Comparison of ENCODE assay signal across 13 cellular contexts in the genomic region with DNA sequence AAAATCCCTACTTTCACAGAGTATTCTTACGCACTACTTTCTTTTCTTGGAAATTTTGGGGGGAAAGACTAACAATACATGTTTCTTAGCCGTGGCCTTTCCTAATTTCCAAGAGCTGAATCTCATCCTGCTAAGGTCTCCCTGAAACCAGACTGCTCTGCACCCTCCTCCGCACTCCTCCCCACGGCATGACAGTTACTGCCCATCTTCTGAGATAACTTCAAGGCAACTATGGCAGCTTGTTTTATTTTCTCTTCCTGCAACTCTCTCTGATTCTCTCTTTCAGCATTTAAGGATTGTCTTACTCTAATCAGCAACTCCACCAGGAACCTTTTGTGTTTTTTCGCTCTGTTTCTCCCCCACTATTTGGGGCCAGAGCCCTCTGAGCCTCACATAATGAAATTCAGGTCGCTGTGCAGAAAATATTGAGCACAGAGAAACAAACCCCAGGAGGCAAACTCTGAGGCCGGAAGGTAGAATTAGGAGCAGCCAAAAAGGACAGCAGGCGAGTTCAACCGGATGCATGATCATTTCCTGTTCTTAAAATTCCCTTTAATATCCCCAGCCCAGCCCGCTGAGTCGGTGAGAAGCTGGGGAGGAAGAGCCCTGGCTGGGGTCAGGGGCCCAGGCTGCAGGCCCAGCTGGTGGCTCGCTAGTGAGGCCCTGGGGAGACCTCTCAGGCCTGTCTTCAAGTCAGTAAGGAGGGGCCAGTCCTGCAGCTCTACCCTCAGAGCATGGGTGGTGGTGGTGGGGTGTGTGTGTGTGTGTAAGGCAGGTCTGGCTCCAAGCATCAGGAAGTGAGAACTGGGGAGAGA.
DNase-seq lines count a peak whose midpoint lies in the region; ATAC-seq and TF ChIP-seq lines count a peak whose summit lies in the region.
"Had no signal": no experiment of that assay in that cellular context is flagged by ENCODE, and none has a peak within 500 bp of the region (broad histone marks: within the 10 kb centered on the region; RNA-seq: fewer than 3 reads in every experiment).

No MANE protein-coding gene starts in this region.

- H3K4me3 Mint-ChIP-seq in T-helper 2 cell treated with Interferon-gamma antibody and Interleukin-4, amounts not matched to agents 5 μg/mL and 100 μg/mL, for 36 hours, result no peak overlapping the region
- H3K4me3 Mint-ChIP-seq: activated naive CD8-positive, alpha-beta T cell treated with anti-CD3 and anti-CD28 coated beads, Interleukin-2, amount 10 ng/mL, durations not matched to agents 7 days and 5 days had no signal

- H3K4me1 Mint-ChIP-seq in T-helper 2 cell treated with Interferon-gamma antibody and Interleukin-4, amounts not matched to agents 5 μg/mL and 100 μg/mL, for 36 hours (ENCODE audit: low read depth), result no peaks in the 10 kb centered on the region

- peak; percentile 34 to 37 for DNase-seq in AML-193 (lab: John Stamatoyannopoulos, UW)
- DNase-seq in MG63, result peak; percentile 80
- peak; percentile 90 for DNase-seq in brain microvascular endothelial cell
- peak; percentile 19 for DNase-seq in medulla oblongata (ENCODE audit: extremely low spot score)
- no peak for DNase-seq in T-helper 2 cell treated with Interferon-gamma antibody and Interleukin-4, amounts not matched to agents 5 μg/mL and 100 μg/mL, for 36 hours (ENCODE audit: low spot score)
- DNase-seq: activated naive CD8-positive, alpha-beta T cell treated with anti-CD3 and anti-CD28 coated beads, Interleukin-2, amount 10 ng/mL, durations not matched to agents 7 days and 5 days; COR-L47; NCI-H1930; stimulated activated CD8-positive, alpha-beta memory T cell treated with anti-CD3 and anti-CD28 coated beads, Interleukin-4, amount 100 ng/mL, for 48 hours had no signal

- no peak for TF ChIP-seq CTCF in brain microvascular endothelial cell (IDR thresholded peaks at IDR 0.05; ENCODE audit: low read depth, low read length, missing control alignments)

- H3K36me3 ChIP-seq in MG63, result no peaks in the 10 kb centered on the region
- H3K36me3 ChIP-seq in brain microvascular endothelial cell (replicated peaks), result no peaks in the 10 kb centered on the region
- H3K36me3 ChIP-seq: ovary had no signal

- no peaks in the 10 kb centered on the region for H3K9me3 ChIP-seq in MG63
- H3K9me3 ChIP-seq: ovary had no signal

- peaks cover 18% of the 10 kb centered on the region for H3K27me3 Mint-ChIP-seq in T-helper 2 cell treated with Interferon-gamma antibody and Interleukin-4, amounts not matched to agents 5 μg/mL and 100 μg/mL, for 36 hours (ENCODE audit: low read depth)

- peak overlapping the region; percentile 99 for H3K27ac ChIP-seq in brain microvascular endothelial cell
- H3K27ac ChIP-seq: ovary had no signal

- ATAC-seq in HG03432 (IDR thresholded peaks at IDR 0.05; ENCODE audit: unreplicated experiment), result no peak
- ATAC-seq in GM19023 (IDR thresholded peaks at IDR 0.05; ENCODE audit: unreplicated experiment), result no peak
- no peak for ATAC-seq in HG03280 (IDR thresholded peaks at IDR 0.05; ENCODE audit: unreplicated experiment)

- H3K27me3 ChIP-seq in MG63 (no peaks in the 10 kb centered on the region), brain microvascular endothelial cell (replicated peaks) (no peaks in the 10 kb centered on the region)
- H3K27me3 ChIP-seq: ovary had no signal

- H3K27ac Mint-ChIP-seq in T-helper 2 cell treated with Interferon-gamma antibody and Interleukin-4, amounts not matched to agents 5 μg/mL and 100 μg/mL, for 36 hours, result no peak overlapping the region
- H3K27ac Mint-ChIP-seq: activated naive CD8-positive, alpha-beta T cell treated with anti-CD3 and anti-CD28 coated beads, Interleukin-2, amount 10 ng/mL, durations not matched to agents 7 days and 5 days had no signal

- H3K9me3 Mint-ChIP-seq in T-helper 2 cell treated with Interferon-gamma antibody and Interleukin-4, amounts not matched to agents 5 μg/mL and 100 μg/mL, for 36 hours, result no peaks in the 10 kb centered on the region
- H3K9me3 Mint-ChIP-seq: activated naive CD8-positive, alpha-beta T cell treated with anti-CD3 and anti-CD28 coated beads, Interleukin-2, amount 10 ng/mL, durations not matched to agents 7 days and 5 days had no signal

- no peaks in the 10 kb centered on the region for H3K36me3 Mint-ChIP-seq in T-helper 2 cell treated with Interferon-gamma antibody and Interleukin-4, amounts not matched to agents 5 μg/mL and 100 μg/mL, for 36 hours (ENCODE audit: low read depth)
- H3K36me3 Mint-ChIP-seq: activated naive CD8-positive, alpha-beta T cell treated with anti-CD3 and anti-CD28 coated beads, Interleukin-2, amount 10 ng/mL, durations not matched to agents 7 days and 5 days had no signal

- in situ Hi-C loops in brain microvascular endothelial cell (cut with HindIII; ENCODE audit: low pct_ligation_motif_present, low sequenced_read_pairs), result no loop called here

- H3K4me3 ChIP-seq in MG63 (no peak overlapping the region), brain microvascular endothelial cell (ENCODE audit: low read depth, low read length) (no peak overlapping the region)
- H3K4me3 ChIP-seq: ovary had no signal
